Comparison of ENCODE assay signal across 10 cellular contexts in genomic region chr15:55372701-55373440, GRCh38. TPM values are rescaled to one million over a fixed set of nuclear protein-coding genes. Genes with fewer than 3 reads are reported as not detected.
DNase-seq lines count a peak whose midpoint lies in the region; ATAC-seq and TF ChIP-seq lines count a peak whose summit lies in the region.
"Had no signal": no experiment of that assay in that cellular context is flagged by ENCODE, and none has a peak within 500 bp of the region (broad histone marks: within the 10 kb centered on the region; RNA-seq: fewer than 3 reads in every experiment).

No MANE protein-coding gene starts in this region.

- peaks cover 11% of the 10 kb centered on the region for H3K4me1 Mint-ChIP-seq in osteocyte (ENCODE audit: unreplicated experiment)
- H3K4me1 Mint-ChIP-seq: WTC11 had no signal

- H3K9me3 Mint-ChIP-seq in osteocyte (ENCODE audit: unreplicated experiment): no peaks in the 10 kb centered on the region
- H3K9me3 Mint-ChIP-seq: activated naive CD4-positive, alpha-beta T cell treated with anti-CD3 and anti-CD28 coated beads, Interleukin-2, amount 50 U/mL, for 72 hours; WTC11 had no signal

- ATAC-seq in GM18502 (IDR thresholded peaks at IDR 0.05; ENCODE audit: poor library complexity, unreplicated experiment) (peak; percentile 49), GM21390 (IDR thresholded peaks at IDR 0.05; ENCODE audit: unreplicated experiment) (peak; percentile 68)
- ATAC-seq: Panc1, WTC11 had no signal

- H3K27me3 Mint-ChIP-seq in osteocyte (ENCODE audit: unreplicated experiment): no peaks in the 10 kb centered on the region

- H3K27me3 ChIP-seq in H7 (ENCODE audit: control insufficient read depth, insufficient read depth, low read length): no peaks in the 10 kb centered on the region

- H3K4me3 Mint-ChIP-seq in osteocyte (ENCODE audit: unreplicated experiment): no peak overlapping the region
- H3K4me3 Mint-ChIP-seq: WTC11 had no signal

- peak overlapping the region; percentile 70 for H3K27ac Mint-ChIP-seq in osteocyte (ENCODE audit: unreplicated experiment)
- H3K27ac Mint-ChIP-seq: WTC11 had no signal

- H3K36me3 Mint-ChIP-seq in osteocyte (ENCODE audit: unreplicated experiment): peaks cover 45% of the 10 kb centered on the region
- H3K36me3 Mint-ChIP-seq: activated naive CD4-positive, alpha-beta T cell treated with anti-CD3 and anti-CD28 coated beads, Interleukin-2, amount 50 U/mL, for 72 hours; WTC11 had no signal

- DNase-seq in NOMO-1 treated with dmso at 0.1 percent for 144 hours (lab: John Stamatoyannopoulos, UW; ENCODE audit: unreplicated experiment) (peak; percentile 3), osteocyte (ENCODE audit: extremely low spot score, unreplicated experiment) (no peak), globus pallidus (ENCODE audit: low spot score) (no peak), inferior parietal cortex (ENCODE audit: extremely low spot score) (no peak), H7 (no peak)

- H3K4me3 ChIP-seq in H7 (ENCODE audit: insufficient read depth, low read depth, low read length): no peak overlapping the region

- H3K36me3 ChIP-seq in H7 (replicated peaks; ENCODE audit: control insufficient read depth, insufficient read depth, low read length): no peaks in the 10 kb centered on the region

- TF ChIP-seq CTCF in osteocyte (IDR thresholded peaks at IDR 0.05): no peak

RNA-seq across cellular contexts. Expression of gene CCPG1, which starts 35.3 kb away (rescaled TPM):
- 150 and 174 TPM in 2 replicates for total RNA-seq in osteocyte
- 14.3 and 23.8 TPM in 2 replicates for total RNA-seq in H7 (2014; rRNA removed; shearing (Covaris generic))

RNA-seq across cellular contexts. Expression of gene PIERCE2, which starts 35.4 kb away (rescaled TPM):
- total RNA-seq in osteocyte: 3.0 TPM in 2 replicates
- 1.5 and 3.1 TPM in 2 replicates for total RNA-seq in H7 (2014; rRNA removed; shearing (Covaris generic))
- total RNA-seq: activated naive CD4-positive, alpha-beta T cell treated with anti-CD3 and anti-CD28 coated beads, Interleukin-2, amount 50 U/mL, for 72 hours had no signal

RNA-seq across cellular contexts. Expression of gene PIGB, which starts 53.8 kb away (rescaled TPM):
- 15.4 and 15.9 TPM in 2 replicates for total RNA-seq in osteocyte
- total RNA-seq in H7 (2014; rRNA removed; shearing (Covaris generic)): 7.1 and 10.1 TPM in 2 replicates

RNA-seq across cellular contexts. Expression of gene PIGBOS1, which starts 53.9 kb away (rescaled TPM):
- 14.6 and 15.6 TPM in 2 replicates for total RNA-seq in osteocyte
- total RNA-seq in H7 (2014; rRNA removed; shearing (Covaris generic)): 18.8 and 20.1 TPM in 2 replicates
